Comparison of ENCODE assay signal across 20 cellular contexts in genomic region chr3:129257609-129258008, GRCh38. TPM values are rescaled to one million over a fixed set of nuclear protein-coding genes. Genes with fewer than 3 reads are reported as not detected.
A peak's percentile ranks its signal among the peaks of the same experiment; 100 is the strongest.
DNase-seq lines count a peak whose midpoint lies in the region; ATAC-seq, FAIRE-seq and TF ChIP-seq lines count a peak whose summit lies in the region.
"Had no signal": no experiment of that assay in that cellular context is flagged by ENCODE, and none has a peak within 500 bp of the region (broad histone marks: within the 10 kb centered on the region; RNA-seq: fewer than 3 reads in every experiment).

No MANE protein-coding gene starts in this region.

- H3K27ac ChIP-seq in right cardiac atrium (ENCODE audit: low read length) (no peak overlapping the region), H1 (ENCODE audit: low read depth, low read length) (no peak overlapping the region), dorsolateral prefrontal cortex (no peak overlapping the region)
- H3K27ac ChIP-seq: PC-9, RWPE1, SJSA1 had no signal

- H2BK15ac ChIP-seq in H1 (ENCODE audit: low read length): no peak overlapping the region

- H3K36me3 ChIP-seq in H1 (ENCODE audit: control insufficient read depth in 2 of 4, insufficient read depth in 4 of 4, low read length in 3 of 4): peaks cover 35 to 80% (median 68%) of the 10 kb centered on the region in 4 experiments

- no peak for TF ChIP-seq RAD21 in H1 (IDR thresholded peaks at IDR 0.05 in 1 of 2, conservative IDR thresholded peaks at IDR 0.05 in 1 of 2; ENCODE audit: low read depth in 2 of 2, low read length in 2 of 2)

- H3K23me2 ChIP-seq in H1 (ENCODE audit: low read depth, low read length): no peaks in the 10 kb centered on the region

- no peak overlapping the region for H3K4me2 ChIP-seq in H1 (ENCODE audit: insufficient read depth in 1 of 2, low read depth in 2 of 2, low read length in 2 of 2)
- H3K4me2 ChIP-seq: PC-9 had no signal

- H3K4me3 Mint-ChIP-seq in nephron progenitor cell: no peak overlapping the region
- H3K4me3 Mint-ChIP-seq: CD4-positive, CD25-positive, alpha-beta regulatory T cell had no signal

- H3K9me3 Mint-ChIP-seq in nephron progenitor cell: no peaks in the 10 kb centered on the region

- no peak overlapping the region for H3K9ac ChIP-seq in H1 (replicated peaks in 1 of 4; ENCODE audit: extremely low read depth in 1 of 4, low read depth in 3 of 4, low read length in 3 of 4)

- H3K27me3 Mint-ChIP-seq in nephron progenitor cell (ENCODE audit: low read depth, poor library complexity): no peaks in the 10 kb centered on the region
- H3K27me3 Mint-ChIP-seq: CD4-positive, CD25-positive, alpha-beta regulatory T cell had no signal

- CTCF ChIA-PET in H1 (lab: Charles Lee; ENCODE audit: partially characterized antibody): interaction anchor here (1.1 to 4.1 kb wide), 2 partner anchors 9 to 12 kb away, joined by 3 to 15 read pairs; no protein-coding TSS in a partner anchor

- no peaks in the 10 kb centered on the region for H3K79me2 ChIP-seq in H1 (ENCODE audit: control insufficient read depth in 1 of 2, insufficient read depth in 2 of 2, low read length in 2 of 2)

- H3K56ac ChIP-seq in H1 (replicated peaks; ENCODE audit: insufficient read length, low read depth, low read length): no peak overlapping the region

- H3K4me1 ChIP-seq in right cardiac atrium (ENCODE audit: control insufficient read depth, insufficient read depth, low read length) (peaks cover 4% of the 10 kb centered on the region), H1 (replicated peaks in 1 of 4; ENCODE audit: control insufficient read depth in 3 of 4, insufficient read depth in 4 of 4, low read length in 3 of 4) (no peaks in the 10 kb centered on the region)
- H3K4me1 ChIP-seq: BE2C, SJSA1 had no signal

- H2AFZ ChIP-seq in H1 (ENCODE audit: low read length): no peak overlapping the region
- H2AFZ ChIP-seq: PC-9 had no signal

- no peak overlapping the region for H2BK20ac ChIP-seq in H1 (ENCODE audit: low read length)

- H3K14ac ChIP-seq in H1 (ENCODE audit: insufficient read length): no peak overlapping the region

- H4K5ac ChIP-seq in H1 (ENCODE audit: insufficient read length, low read depth, low read length): no peak overlapping the region

- no peak overlapping the region for H3K4ac ChIP-seq in H1 (replicated peaks; ENCODE audit: insufficient read length, low read depth, low read length)

- H3K27me3 ChIP-seq in right cardiac atrium (ENCODE audit: control insufficient read depth, insufficient read depth) (no peaks in the 10 kb centered on the region), H1 (replicated peaks in 1 of 4; ENCODE audit: control insufficient read depth in 3 of 4, extremely low read depth in 1 of 4, insufficient read depth in 3 of 4, low read length in 3 of 4) (no peaks in the 10 kb centered on the region), dorsolateral prefrontal cortex (no peaks in the 10 kb centered on the region)
- H3K27me3 ChIP-seq: BE2C, SJSA1 had no signal

- intact Hi-C loops in Right ventricle myocardium superior (cut with DNase I) (no loop called here), right cardiac atrium (cut with DNase I) (loop anchor here in 2 of 4 donors (10.0 kb wide), 2 partner anchors 103 to 283 kb away; no protein-coding TSS in a partner anchor), dorsolateral prefrontal cortex (cut with DNase I) (no loop called here)

- H3K36me3 Mint-ChIP-seq in nephron progenitor cell (ENCODE audit: low read depth): peaks cover 79% of the 10 kb centered on the region

- H3K4me1 Mint-ChIP-seq in nephron progenitor cell: no peaks in the 10 kb centered on the region

- H4K8ac ChIP-seq in H1 (ENCODE audit: extremely low read depth, insufficient read depth, low read length): no peak overlapping the region; the same call in 1 of the 2 replicates

- POLR2A ChIA-PET in H1 (lab: Charles Lee; ENCODE audit: partially characterized antibody): interaction anchor here (1.6 kb wide), 1 partner anchor 21 kb away, joined by 5 read pairs; the partner anchor contains the start of gene HMCES

- no peak for FAIRE-seq in H1 (lab: Jason Lieb, UNC)
- FAIRE-seq: H54 had no signal

- 92% methylated on average over 11 of the region's 11 CpGs for WGBS in right cardiac atrium
- 94% methylated on average over 10 of the region's 11 CpGs; no CpG with 5 or more reads in 1 of the 2 experiments for WGBS in H1 (ENCODE audit: extremely low coverage in 1 of 2, insufficient coverage in 1 of 2, insufficient read length in 1 of 2, insufficient replicate concordance in 2 of 2, low coverage in 1 of 2, low lambda C conversion rate in 2 of 2, missing lambda C conversion rate in 1 of 2), 2 experiments

- H4K20me1 ChIP-seq in H1 (replicated peaks in 1 of 2; ENCODE audit: control insufficient read depth in 1 of 2, insufficient read depth in 2 of 2, low read length in 2 of 2): peaks cover 0 to 11% of the 10 kb centered on the region in 2 experiments

- H3K27ac Mint-ChIP-seq in nephron progenitor cell: peak overlapping the region; percentile 32
- H3K27ac Mint-ChIP-seq: CD4-positive, CD25-positive, alpha-beta regulatory T cell had no signal

- H3K9me3 ChIP-seq in right cardiac atrium (ENCODE audit: control insufficient read depth, low read length) (no peaks in the 10 kb centered on the region), H1 (ENCODE audit: insufficient read depth in 2 of 2, low read depth in 1 of 2, low read length in 1 of 2) (no peaks in the 10 kb centered on the region)
- H3K9me3 ChIP-seq: BE2C, SJSA1 had no signal

- no peak for TF ChIP-seq POLR2A in H1 (IDR thresholded peaks at IDR 0.05; ENCODE audit: control extremely low read depth in 1 of 2, low read depth in 2 of 2, low read length in 2 of 2)

- H2BK120ac ChIP-seq in H1 (replicated peaks; ENCODE audit: low read depth, low read length): no peak overlapping the region

- no peak overlapping the region for H2BK5ac ChIP-seq in H1 (ENCODE audit: low read depth, low read length)

- TF ChIP-seq EP300 in H1 (IDR thresholded peaks at IDR 0.05; ENCODE audit: borderline replicate concordance in 1 of 2, low read depth in 2 of 2, low read length in 2 of 2): no peak

- ATAC-seq in Right ventricle myocardium superior (ENCODE audit: poor library complexity): peak; percentile 33
- ATAC-seq in right cardiac atrium: no peak

- H3K79me1 ChIP-seq in H1 (ENCODE audit: low read depth, low read length): no peaks in the 10 kb centered on the region; the same call in none of the 2 replicates

- no peak overlapping the region for H3K23ac ChIP-seq in H1 (ENCODE audit: insufficient read length)

- no peak for DNase-seq in Right ventricle myocardium superior
- DNase-seq in right cardiac atrium: no peak
- no peak for DNase-seq in H1 (ENCODE audit: low read depth in 1 of 2, low spot score in 2 of 2)
- no peak for DNase-seq in nephron progenitor cell
- DNase-seq in NCI-H69 (lab: John Stamatoyannopoulos, UW): no peak
- no peak for DNase-seq in dorsolateral prefrontal cortex
- no peak for DNase-seq in H4 (ENCODE audit: low spot score)
- DNase-seq: BE2C; CD4-positive, CD25-positive, alpha-beta regulatory T cell; DMS153; GDM1; Karpas-422; NCI-H1436; NCI-H1930; NCI-H226; NCI-H524; PC-9 had no signal

- TF ChIP-seq CTCF in H1 (IDR thresholded peaks at IDR 0.05; ENCODE audit: control extremely low read depth in 1 of 3, insufficient read depth in 1 of 3, low read depth in 1 of 3, low read length in 3 of 3) (no peak), nephron progenitor cell (IDR thresholded peaks at IDR 0.05) (no peak), dorsolateral prefrontal cortex (IDR thresholded peaks at IDR 0.05 in 54 of 56, conservative IDR thresholded peaks at IDR 0.05 in 2 of 56; ENCODE audit: low read depth in 1 of 56, partially characterized antibody in 56 of 56) (no peak)

- no peak overlapping the region for H3K18ac ChIP-seq in H1 (ENCODE audit: extremely low read depth, low read length)

- H2BK12ac ChIP-seq in H1 (ENCODE audit: low read depth, low read length): no peak overlapping the region

- no peak overlapping the region for H2AK5ac ChIP-seq in H1 (ENCODE audit: low read depth, low read length)

- H3K4me3 ChIP-seq in right cardiac atrium (ENCODE audit: low read length): no peak overlapping the region
- no peak overlapping the region for H3K4me3 ChIP-seq in H1 (ENCODE audit: extremely low read depth in 1 of 4, insufficient read depth in 2 of 4, low read depth in 3 of 4, low read length in 4 of 4)
- H3K4me3 ChIP-seq in dorsolateral prefrontal cortex: no peak overlapping the region
- H3K4me3 ChIP-seq: PC-9, SJSA1 had no signal

- no peak overlapping the region for H4K91ac ChIP-seq in H1 (replicated peaks; ENCODE audit: insufficient read length, low read length)

TF ChIP-seq in H1, 55 proteins besides CTCF, POLR2A, EP300 and RAD21 (continues in another document):
- 0 out of 2 replicates have a peak, but pooled peaks have one; percentile 16 for TF ChIP-seq CEBPB (IDR thresholded peaks at IDR 0.05; ENCODE audit: low read depth, low read length)

RNA-seq across cellular contexts. Expression of gene COPG1, which starts 8.2 kb away (rescaled TPM):
- total RNA-seq in Right ventricle myocardium superior (80.6 TPM), right cardiac atrium (100 to 1,000 TPM in 3 of 4 donors, 10 to 100 TPM in 1; 76.3 to 133 (median 108) TPM), dorsolateral prefrontal cortex (100 to 1,000 TPM in 108 of 120 experiments, 10 to 100 TPM in 12; 64.7 to 179 (median 137) TPM)
- polyA plus RNA-seq in right cardiac atrium (83.2 TPM), H1 (2011; rRNA removed) (50.7 and 52.7 TPM in 2 replicates)
- total RNA-seq in H1 (2021; fragmentation: NEBNext Ultra II Directional; extraction: Animal tissue kit (Norgen Biotek cat#: 25700)): 104 and 106 TPM in 2 replicates
- 54.2 TPM for polyA plus RNA-seq in H1 (2011; cell fraction: cytosol; rRNA removed)
- polyA plus RNA-seq in H1 (2011; cell fraction: nucleus; rRNA removed): 90.8 TPM
- polyA plus RNA-seq in H1 (2012, experiment 1 of 2): 92.1 to 112 TPM (median 110 TPM) in 4 replicates
- 39.2 TPM for polyA plus RNA-seq in H1 (2012, experiment 2 of 2)
- polyA plus RNA-seq in H1 (2013, experiment 1 of 2): 43.9 TPM
- 38.8 TPM for polyA plus RNA-seq in H1 (2013, experiment 2 of 2)
- polyA minus RNA-seq in H1 (2011; rRNA and poly(A)+ RNA removed): 146 and 148 TPM in 2 replicates
- 62.9 TPM for polyA minus RNA-seq in H1 (2011; cell fraction: cytosol; rRNA and poly(A)+ RNA removed)
- polyA minus RNA-seq in H1 (2011; cell fraction: nucleus; rRNA and poly(A)+ RNA removed): 68.0 TPM
- total RNA-seq in H4 (2014; rRNA removed; shearing (Covaris generic)): 181 and 213 TPM in 2 replicates

RNA-seq across cellular contexts. Expression of gene HMCES, which starts 21.1 kb away (rescaled TPM):
- total RNA-seq in Right ventricle myocardium superior (42.7 TPM), right cardiac atrium (10 to 100 TPM; 38.0 to 53.2 (median 42.3) TPM), dorsolateral prefrontal cortex (10 to 100 TPM; 31.9 to 85.5 (median 48.3) TPM)
- polyA plus RNA-seq in right cardiac atrium (37.0 TPM), H1 (2011; rRNA removed) (27.6 and 30.4 TPM in 2 replicates)
- total RNA-seq in H1 (2021; fragmentation: NEBNext Ultra II Directional; extraction: Animal tissue kit (Norgen Biotek cat#: 25700)): 46.7 and 49.5 TPM in 2 replicates
- 26.4 TPM for polyA plus RNA-seq in H1 (2011; cell fraction: cytosol; rRNA removed)
- 17.6 TPM for polyA plus RNA-seq in H1 (2011; cell fraction: nucleus; rRNA removed)
- polyA plus RNA-seq in H1 (2012, experiment 1 of 2): 35.2 to 56.7 TPM (median 52.2 TPM) in 4 replicates
- 32.7 TPM for polyA plus RNA-seq in H1 (2012, experiment 2 of 2)
- 22.5 TPM for polyA plus RNA-seq in H1 (2013, experiment 1 of 2)
- 22.2 TPM for polyA plus RNA-seq in H1 (2013, experiment 2 of 2)
- 22.2 and 26.2 TPM in 2 replicates for polyA minus RNA-seq in H1 (2011; rRNA and poly(A)+ RNA removed)
- 17.0 TPM for polyA minus RNA-seq in H1 (2011; cell fraction: cytosol; rRNA and poly(A)+ RNA removed)
- 9.9 TPM for polyA minus RNA-seq in H1 (2011; cell fraction: nucleus; rRNA and poly(A)+ RNA removed)
- total RNA-seq in H4 (2014; rRNA removed; shearing (Covaris generic)): 39.3 and 58.0 TPM in 2 replicates
